21 cellular contexts compared by ENCODE assay signal in genomic region chr19:16851031-16851712, GRCh38. TPM values are rescaled to one million over a fixed set of nuclear protein-coding genes. Genes with fewer than 3 reads are reported as not detected.
DNase-seq lines count a peak whose midpoint lies in the region; TF ChIP-seq lines count a peak whose summit lies in the region.
"Had no signal": no experiment of that assay in that cellular context is flagged by ENCODE, and none has a peak within 500 bp of the region (broad histone marks: within the 10 kb centered on the region; RNA-seq: fewer than 3 reads in every experiment).

No MANE protein-coding gene starts in this region.

- no peak overlapping the region for H3K4me3 ChIP-seq in astrocyte of the spinal cord (ENCODE audit: low read depth, low read length)
- H3K4me3 ChIP-seq: BLaER1, body of pancreas, mucosa of descending colon, tibial artery had no signal

- in situ Hi-C loops in astrocyte of the spinal cord (cut with HindIII; ENCODE audit: low sequenced_read_pairs) = no loop called here

- no peak for TF ChIP-seq CTCF in astrocyte of the spinal cord (IDR thresholded peaks at IDR 0.05; ENCODE audit: low read depth, low read length)

- DNase-seq in EH (ENCODE audit: low read depth) (peak; percentile 72), M059J (ENCODE audit: low read depth) (peak; percentile 80), astrocyte of the spinal cord (ENCODE audit: low read depth, low spot score) (peak; percentile 47), non-pigmented ciliary epithelial cell (ENCODE audit: low read depth) (peak; percentile 37), occipital lobe (lab: John Stamatoyannopoulos, UW) (no peak), NCI-H748 treated with DMSO at 0.1 percent for 48 hours (lab: John Stamatoyannopoulos, UW) (no peak)
- no peak for DNase-seq in activated effector memory CD4-positive, alpha-beta T cell treated with Interleukin-2 at 50 U/mL for 16 hours
- DNase-seq: activated CD4-positive, CD25-positive, alpha-beta regulatory T cell treated with anti-CD3 and anti-CD28 coated beads, Interleukin-2, amount 50 U/mL, for 72 hours; body of pancreas; Caco-2; endodermal cell; KBM-7; mucosa of descending colon; NCI-H187 treated with DMSO at 0.1 percent for 48 hours; stimulated activated CD4-positive, alpha-beta T cell treated with anti-CD3 and anti-CD28 coated beads, Interleukin-4, amount 100 ng/mL, for 1 hour; stimulated activated naive CD8-positive, alpha-beta T cell treated with anti-CD3 and anti-CD28 coated beads, Interleukin-15, Interleukin-2, amounts not matched to agents 100 U/mL and 50 U/mL, for 24 hours; tibial artery had no signal

RNA-seq across cellular contexts. Expression of gene SIN3B, which starts 22.0 kb away (rescaled TPM):
- total RNA-seq in M059J (2014; rRNA removed; shearing (Covaris generic)) = 10.1 and 14.5 TPM in 2 replicates
- 32.9 TPM for total RNA-seq in occipital lobe

RNA-seq across cellular contexts. Expression of gene F2RL3, which starts 37.6 kb away (rescaled TPM):
- not detected in 2 replicates for total RNA-seq in M059J (2014; rRNA removed; shearing (Covaris generic))
- total RNA-seq in occipital lobe = under 0.01 TPM
- total RNA-seq: activated CD8-positive, alpha-beta memory T cell treated with anti-CD3 and anti-CD28 coated beads for 36 hours; activated naive CD4-positive, alpha-beta T cell treated with anti-CD3 and anti-CD28 coated beads, Interleukin-2, amount 50 U/mL, for 72 hours; Caco-2; endodermal cell; NCI-H460 had no signal

Comparison
In these comparisons a context has a peak if more than half of its experiments do, and no peak if none do; other contexts are left out.
1. DNase-seq: peak in EH (single experiment), M059J (single experiment), astrocyte of the spinal cord (single experiment) and non-pigmented ciliary epithelial cell (single experiment); none in occipital lobe (single experiment), NCI-H748 treated with DMSO at 0.1 percent for 48 hours (single experiment) and activated effector memory CD4-positive, alpha-beta T cell treated with Interleukin-2 at 50 U/mL for 16 hours (single experiment).